In the genomic region with DNA sequence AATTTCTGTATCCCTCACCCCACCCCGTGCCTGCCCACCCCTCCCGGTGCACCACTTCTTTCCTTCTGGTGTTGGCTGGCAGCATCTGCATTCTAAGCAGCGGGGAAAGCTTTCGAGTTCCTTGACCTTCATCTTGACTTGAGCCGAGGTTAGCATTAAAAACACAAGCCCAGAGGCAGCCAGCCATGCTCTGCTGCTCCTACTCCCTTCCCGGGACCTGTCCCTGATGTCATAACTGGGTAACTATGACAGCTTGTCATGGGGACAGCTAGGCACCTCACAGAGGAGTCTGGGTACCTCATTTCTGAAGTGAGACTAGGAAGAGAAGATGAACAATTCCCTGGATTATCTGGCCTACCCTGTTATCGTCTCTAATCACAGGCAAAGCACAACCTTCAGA, we compare ENCODE assay signal across 8 cellular contexts. TPM values are rescaled to one million over a fixed set of nuclear protein-coding genes. Genes with fewer than 3 reads are reported as not detected.
A peak's percentile ranks its signal among the peaks of the same experiment; 100 is the strongest.
DNase-seq lines count a peak whose midpoint lies in the region; ATAC-seq and TF ChIP-seq lines count a peak whose summit lies in the region.

Gene CFAP97D1 (plus strand): TSS at position 301 of the 400 bp plus-strand sequence. CDS start 28 bp downstream, at position 329.

- CTCF ChIA-PET in T-cell (lab: Charles Lee): interaction anchor here in 1 of 2 donors (0.7 kb wide), 1 partner anchor 72 kb away, joined by 4 read pairs; no protein-coding TSS in a partner anchor

- H3K36me3 ChIP-seq in ES-I3 (ENCODE audit: insufficient read depth, low read length): peaks cover 3% of the 10 kb centered on the region; the same call in 1 of the 2 replicates
- no peaks in the 10 kb centered on the region for H3K36me3 ChIP-seq in prostate gland

- peaks cover 26 to 39% of the 10 kb centered on the region in 2 donors for H3K27me3 Mint-ChIP-seq in T-cell

- intact Hi-C loops in prostate gland (cut with DNase I): no loop called here

- ATAC-seq in T-cell (replicated peaks in 1 of 4) (no peak), GM19395 (IDR thresholded peaks at IDR 0.05; ENCODE audit: unreplicated experiment) (no peak), esophagus mucosa (no peak)

- no peak for TF ChIP-seq CTCF in fibroblast of pulmonary artery (IDR thresholded peaks at IDR 0.05; ENCODE audit: low read length, missing control alignments)
- TF ChIP-seq CTCF in prostate gland (IDR thresholded peaks at IDR 0.05): no peak

- H3K27ac Mint-ChIP-seq in T-cell: peak within 1 kb of the TSS in 1 of 2 donors; percentile 52

- DNase-seq in T-cell (no peak), fibroblast of pulmonary artery (ENCODE audit: low read depth) (no peak), prostate gland (ENCODE audit: low spot score) (no peak), SIG-M5 (lab: John Stamatoyannopoulos, UW) (no peak)
- no peak for DNase-seq in stimulated activated CD4-positive, alpha-beta T cell treated with anti-CD3 and anti-CD28 coated beads, Interleukin-1b, Interleukin-23, amount 100 ng/mL, for 48 hours

- peaks cover 0 to 14% (median 9%) of the 10 kb centered on the region in 3 donors for H3K4me1 Mint-ChIP-seq in T-cell

- H3K27me3 ChIP-seq in prostate gland (replicated peaks; ENCODE audit: insufficient read depth): no peaks in the 10 kb centered on the region

- POLR2A ChIA-PET in T-cell (lab: Charles Lee): no interaction called here

- WGBS in prostate gland: 74% methylated on average over 7 of the region's 7 CpGs

- peak within 1 kb of the TSS; percentile 100 for H3K27ac ChIP-seq in prostate gland

- no peaks in the 10 kb centered on the region for H3K9me3 Mint-ChIP-seq in T-cell

- TF ChIP-seq POLR2A in prostate gland (IDR thresholded peaks at IDR 0.05): no peak

- H3K4me1 ChIP-seq in ES-I3 (ENCODE audit: insufficient read depth, low read length): peaks cover 11% of the 10 kb centered on the region
- peaks cover 6% of the 10 kb centered on the region for H3K4me1 ChIP-seq in prostate gland (replicated peaks)

- peak within 1 kb of the TSS; percentile 81 for H3K9ac ChIP-seq in ES-I3 (ENCODE audit: low read depth, low read length)

- H3K9me3 ChIP-seq in ES-I3 (ENCODE audit: control insufficient read depth, insufficient read depth, low read length) (no peaks in the 10 kb centered on the region), prostate gland (no peaks in the 10 kb centered on the region)

- H3K4me3 ChIP-seq in fibroblast of pulmonary artery (replicated peaks; ENCODE audit: low read depth, low read length): peak within 1 kb of the TSS; percentile 83
- H3K4me3 ChIP-seq in prostate gland: peak within 1 kb of the TSS; percentile 98 to 100

- no peaks in the 10 kb centered on the region for H3K36me3 Mint-ChIP-seq in T-cell

- H3K4me3 Mint-ChIP-seq in T-cell: peak within 1 kb of the TSS; percentile 71 to 79 (median 77)

RNA-seq across cellular contexts. Expression of gene CFAP97D1, which starts in this region (rescaled TPM):
- total RNA-seq in T-cell (not detected), prostate gland (1 to 10 TPM in 1 of 2 donors, not detected in 1; 1.1 TPM), esophagus mucosa (not detected)
